ENCODE assay signal across 2 cellular contexts in the genomic region with DNA sequence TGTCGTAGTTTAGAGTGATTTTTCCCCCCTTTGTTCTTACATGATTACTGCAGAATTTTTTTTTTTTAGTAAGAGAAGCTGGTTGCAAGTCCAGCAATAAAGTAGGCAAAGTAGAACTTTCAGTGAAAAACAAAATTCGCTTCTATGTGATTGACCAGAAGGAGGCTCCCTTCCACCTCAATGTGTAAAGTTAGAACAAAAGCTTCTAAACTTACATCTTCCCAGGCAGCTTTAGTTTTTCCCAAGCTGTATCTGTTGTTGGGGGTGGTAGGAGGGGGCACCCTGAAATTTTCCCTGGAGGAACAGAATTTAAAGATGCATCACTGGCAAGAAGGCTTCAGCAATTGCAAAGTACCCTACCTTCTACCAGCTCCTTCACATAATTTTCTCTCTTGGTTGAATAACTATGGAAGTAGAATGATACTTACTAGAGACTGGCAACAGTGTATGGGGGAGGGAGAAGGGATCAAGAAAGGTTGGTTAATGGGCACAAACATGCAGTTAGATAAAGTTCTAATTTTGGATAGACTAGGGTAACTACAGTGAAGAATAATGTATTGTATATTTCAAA.
TF ChIP-seq lines count a peak whose summit lies in the region.

No MANE protein-coding gene starts in this region.

TF ChIP-seq in HCT116, 20 proteins besides CTCF, POLR2A, EP300 and RAD21 (continued from another document):
- no peak for TF ChIP-seq MAX (IDR thresholded peaks at IDR 0.05)
- TF ChIP-seq JUND (IDR thresholded peaks at IDR 0.05): no peak
- TF ChIP-seq EZH2phosphoT487 (IDR thresholded peaks at IDR 0.05; ENCODE audit: borderline replicate concordance): no peak
- TF ChIP-seq SRF (IDR thresholded peaks at IDR 0.05; ENCODE audit: low read depth): no peak

TF ChIP-seq in HepG2, 621 proteins besides CTCF, POLR2A, EP300 and RAD21 (continued from another document):
- no peak for TF ChIP-seq ZBTB26 (CRISPR knock-in tag; IDR thresholded peaks at IDR 0.05; ENCODE audit: borderline replicate concordance)
- TF ChIP-seq STAG1 (CRISPR knock-in tag; IDR thresholded peaks at IDR 0.05): peak; percentile 51
